Comparison of ENCODE assay signal across 12 cellular contexts in genomic region chr19:16074488-16075365, GRCh38. TPM values are rescaled to one million over a fixed set of nuclear protein-coding genes. Genes with fewer than 3 reads are reported as not detected.
DNase-seq lines count a peak whose midpoint lies in the region; ATAC-seq and TF ChIP-seq lines count a peak whose summit lies in the region.
"Had no signal": no experiment of that assay in that cellular context is flagged by ENCODE, and none has a peak within 500 bp of the region (broad histone marks: within the 10 kb centered on the region; RNA-seq: fewer than 3 reads in every experiment).

No MANE protein-coding gene starts in this region.

- no peaks in the 10 kb centered on the region for H3K27me3 ChIP-seq in ACC112 (ENCODE audit: insufficient read depth, low read length)
- no peaks in the 10 kb centered on the region for H3K27me3 ChIP-seq in colonic mucosa
- H3K27me3 ChIP-seq in osteoblast (ENCODE audit: insufficient read depth, low read length) = no peaks in the 10 kb centered on the region
- H3K27me3 ChIP-seq in MG63 = no peaks in the 10 kb centered on the region

- no peaks in the 10 kb centered on the region for H3K36me3 Mint-ChIP-seq in IgD-negative memory B cell

- peak overlapping the region; percentile 89 to 96 (median 93) for H3K27ac Mint-ChIP-seq in IgD-negative memory B cell

- peak overlapping the region; percentile 98 to 100 for H3K9ac ChIP-seq in colonic mucosa (ENCODE audit: low read depth in 2 of 2, low read length in 2 of 2)

- H3K36me3 ChIP-seq in ACC112 (ENCODE audit: insufficient read depth, low read length) = peaks cover 4% of the 10 kb centered on the region; the same call in 1 of the 2 replicates
- H3K36me3 ChIP-seq in colonic mucosa = no peaks in the 10 kb centered on the region
- H3K36me3 ChIP-seq in osteoblast (ENCODE audit: insufficient read depth, low read length) = peaks cover 17% of the 10 kb centered on the region
- peaks cover 78% of the 10 kb centered on the region for H3K36me3 ChIP-seq in MG63

- ATAC-seq in GM18517 (IDR thresholded peaks at IDR 0.05; ENCODE audit: unreplicated experiment) = no peak

- H3K27ac ChIP-seq in ACC112 (ENCODE audit: low read depth, low read length) (peak overlapping the region; percentile 100), colonic mucosa (peak overlapping the region; percentile 100), osteoblast (ENCODE audit: low read depth, low read length) (peak overlapping the region; percentile 93)

- no peaks in the 10 kb centered on the region for H3K27me3 Mint-ChIP-seq in IgD-negative memory B cell

- peaks cover 20 to 39% (median 38%) of the 10 kb centered on the region in 3 donors for H3K4me1 Mint-ChIP-seq in IgD-negative memory B cell

- H2AFZ ChIP-seq in ACC112 (ENCODE audit: low read length, unreplicated experiment) (no peak overlapping the region), osteoblast (ENCODE audit: low read length) (no peak overlapping the region)

- TF ChIP-seq CTCF in colonic mucosa (IDR thresholded peaks at IDR 0.05) = no peak
- no peak for TF ChIP-seq CTCF in osteoblast (IDR thresholded peaks at IDR 0.05; ENCODE audit: extremely low read depth, low read depth, low read length)

- H3K4me1 ChIP-seq in ACC112 (ENCODE audit: control insufficient read depth, insufficient read depth, low read length, unreplicated experiment) (peaks cover 18% of the 10 kb centered on the region), colonic mucosa (peaks cover 28% of the 10 kb centered on the region), osteoblast (ENCODE audit: insufficient read depth, low read length) (peaks cover 18% of the 10 kb centered on the region)

- no peaks in the 10 kb centered on the region for H3K9me3 Mint-ChIP-seq in IgD-negative memory B cell

- H3K4me3 ChIP-seq in ACC112 (ENCODE audit: low read depth, low read length) = no peak overlapping the region
- no peak overlapping the region for H3K4me3 ChIP-seq in colonic mucosa
- H3K4me3 ChIP-seq in osteoblast (ENCODE audit: insufficient read depth, low read length) = no peak overlapping the region
- H3K4me3 ChIP-seq in MG63 = no peak overlapping the region; the same call in 1 of the 2 replicates

- peak overlapping the region; percentile 85 for H3K4me2 ChIP-seq in osteoblast (ENCODE audit: insufficient read depth, low read length)

- intact Hi-C loops in colonic mucosa (cut with DNase I) = no loop called here

- H3K79me2 ChIP-seq in ACC112 (ENCODE audit: control insufficient read depth, insufficient read depth, low read length, unreplicated experiment) (peaks cover 69% of the 10 kb centered on the region), osteoblast (ENCODE audit: insufficient read depth, low read length) (peaks cover 77% of the 10 kb centered on the region)

- peak overlapping the region; percentile 78 to 89 (median 80) for H3K4me3 Mint-ChIP-seq in IgD-negative memory B cell

- H3K9me3 ChIP-seq in colonic mucosa (no peaks in the 10 kb centered on the region), osteoblast (ENCODE audit: low read depth, low read length) (no peaks in the 10 kb centered on the region), MG63 (no peaks in the 10 kb centered on the region)

- peaks cover 8% of the 10 kb centered on the region for H4K20me1 ChIP-seq in osteoblast (ENCODE audit: insufficient read depth, low read length)

- DNase-seq in colonic mucosa (no peak), osteoblast (ENCODE audit: insufficient read length, low spot score, missing footprints) (no peak), 8988T (no peak), MG63 (no peak), mucosa of gallbladder (ENCODE audit: low spot score) (no peak)
- DNase-seq: cortex of kidney, DMS79 treated with DMSO at 0.1 percent for 48 hours, NCI-H1930, T1000 had no signal

RNA-seq across cellular contexts. Expression of gene TPM4, which starts 1.6 kb away (rescaled TPM):
- 88.1 TPM for polyA plus RNA-seq in IgD-negative memory B cell
- total RNA-seq in colonic mucosa (100 to 1,000 TPM; 261 to 388 TPM), osteoblast (1,233 and 1,325 TPM in 2 replicates), mucosa of gallbladder (349 TPM)
- 1,104 and 1,574 TPM in 2 replicates for total RNA-seq in MG63 (2014; rRNA removed; shearing (Covaris generic); ENCODE audit: low replicate concordance)

RNA-seq across cellular contexts. Expression of gene RAB8A, which starts 37.0 kb away (rescaled TPM):
- polyA plus RNA-seq in IgD-negative memory B cell = 132 TPM
- total RNA-seq in colonic mucosa (100 to 1,000 TPM; 127 to 145 TPM), osteoblast (61.6 and 68.8 TPM in 2 replicates), mucosa of gallbladder (78.4 TPM)
- total RNA-seq in MG63 (2014; rRNA removed; shearing (Covaris generic); ENCODE audit: low replicate concordance) = 134 and 149 TPM in 2 replicates
